8 cellular contexts compared by ENCODE assay signal in genomic region chr15:78737931-78738558, GRCh38.
DNase-seq lines count a peak whose midpoint lies in the region; ATAC-seq and TF ChIP-seq lines count a peak whose summit lies in the region.
"Not testable (repeated sequence)": the region's sequence is repeated elsewhere in the genome, so short reads cannot be mapped to it uniquely, and the experiment has no call there.

No MANE protein-coding gene starts in this region.

- not testable (repeated sequence) for H3K23ac ChIP-seq in neuronal stem cell (ENCODE audit: low read depth, low read length, poor library complexity)

- 0 out of 2 replicates have a peak overlapping the region, but pooled peaks have one; percentile 44 for H3K4me3 ChIP-seq in OCI-LY3 (ENCODE audit: low read length)
- H3K4me3 ChIP-seq in right atrium auricular region; neuronal stem cell (ENCODE audit: low read length in 2 of 2); thoracic aorta: not testable (repeated sequence)

- not testable (repeated sequence) for H2BK12ac ChIP-seq in neuronal stem cell (ENCODE audit: low read length)

- not testable (repeated sequence) for H3K18ac ChIP-seq in neuronal stem cell (ENCODE audit: low read length)

- H2AK5ac ChIP-seq in neuronal stem cell (ENCODE audit: low read depth, low read length), result not testable (repeated sequence)

- H3K14ac ChIP-seq in neuronal stem cell (ENCODE audit: low read length), result not testable (repeated sequence)

- peaks cover 13% of the 10 kb centered on the region for H3K27me3 ChIP-seq in OCI-LY3 (ENCODE audit: low read depth, low read length)
- not testable (repeated sequence) for H3K27me3 ChIP-seq in right atrium auricular region; thoracic aorta (replicated peaks; ENCODE audit: insufficient read depth)
- peaks cover 0 to 33% (median 0%) of the 10 kb centered on the region in 3 experiments for H3K27me3 ChIP-seq in neuronal stem cell (ENCODE audit: control insufficient read depth in 3 of 3, insufficient read depth in 3 of 3, low read depth in 1 of 3, low read length in 3 of 3)

- H3K27ac ChIP-seq in OCI-LY3 (ENCODE audit: low read length); right atrium auricular region; neuronal stem cell (replicated peaks; ENCODE audit: low read length); thoracic aorta: not testable (repeated sequence)

- H2AFZ ChIP-seq in OCI-LY3 (ENCODE audit: low read depth, low read length), result not testable (repeated sequence)
- peak overlapping the region; percentile 45 for H2AFZ ChIP-seq in neuronal stem cell (ENCODE audit: low read length)

- H3K9ac ChIP-seq in OCI-LY3 (ENCODE audit: low read length); neuronal stem cell (ENCODE audit: low read depth, low read length, poor library complexity): not testable (repeated sequence)

- CTCF ChIA-PET in MCF 10A (lab: Yijun Ruan, JAX), result interaction anchor here (0.6 to 4.2 kb wide), 6 partner anchors 10 to 435 kb away, joined by 3 to 27 read pairs (median 3); no protein-coding TSS in a partner anchor

- peaks cover 13% of the 10 kb centered on the region for H3K4me1 ChIP-seq in OCI-LY3 (ENCODE audit: low read length)
- H3K4me1 ChIP-seq in right atrium auricular region; neuronal stem cell (ENCODE audit: control insufficient read depth in 2 of 2, insufficient read depth in 1 of 2, low read depth in 1 of 2, low read length in 2 of 2); thoracic aorta (ENCODE audit: control insufficient read depth in 1 of 2, low read depth in 2 of 2): not testable (repeated sequence)

- not testable (repeated sequence) for H2BK5ac ChIP-seq in neuronal stem cell (ENCODE audit: low read length)

- POLR2A ChIA-PET in MCF 10A (lab: Yijun Ruan, JAX), result not testable (repeated sequence)

- H3K27me3 Mint-ChIP-seq in MCF 10A (ENCODE audit: insufficient read depth, unreplicated experiment), result peaks cover 18% of the 10 kb centered on the region

- ATAC-seq in thoracic aorta (ENCODE audit: insufficient number of reproducible peaks, low FRiP score, low read depth), result not testable (repeated sequence)

- not testable (repeated sequence) for H3K36me3 Mint-ChIP-seq in MCF 10A (ENCODE audit: insufficient read depth, unreplicated experiment)

- intact Hi-C loops in MCF 10A (cut with micrococcal nuclease), result not testable (repeated sequence)

- not testable (repeated sequence) for H3K9me3 Mint-ChIP-seq in MCF 10A (ENCODE audit: unreplicated experiment)

- peak; percentile 50 for TF ChIP-seq CTCF in OCI-LY3 (IDR thresholded peaks at IDR 0.05; ENCODE audit: low read depth, low read length)
- TF ChIP-seq CTCF in MCF 10A (IDR thresholded peaks at IDR 0.05; ENCODE audit: unreplicated experiment), result peak; percentile 47
- TF ChIP-seq CTCF in right atrium auricular region (IDR thresholded peaks at IDR 0.05), result peak in 1 of 2 donors; percentile 77
- peak; percentile 14 for TF ChIP-seq CTCF in thoracic aorta (IDR thresholded peaks at IDR 0.05)

- DNase-seq in EL, result peak; percentile 51
- DNase-seq in HuH-7.5 (ENCODE audit: low spot score), result peak; percentile 44
- peak; percentile 59 to 69 for DNase-seq in activated CD4-positive, alpha-beta T cell treated with anti-CD3 and anti-CD28 coated beads, Interleukin-2, amount 50 U/mL, for 48 hours
- peak; percentile 49 for DNase-seq in MCF 10A (ENCODE audit: unreplicated experiment)
- DNase-seq in right atrium auricular region (ENCODE audit: low spot score), result peak; percentile 43
- DNase-seq in neuronal stem cell (ENCODE audit: low spot score), result peak; percentile 48
- DNase-seq in thoracic aorta (ENCODE audit: low spot score), result not testable (repeated sequence)

- H3K4me1 Mint-ChIP-seq in MCF 10A (ENCODE audit: insufficient read depth, unreplicated experiment), result not testable (repeated sequence)

- no CpG with 5 or more reads among the region's 11 CpGs for WGBS in neuronal stem cell (ENCODE audit: extremely low coverage in 2 of 2, insufficient read length in 2 of 2, insufficient replicate concordance in 1 of 2), 2 donors

- not testable (repeated sequence) for H3K4ac ChIP-seq in neuronal stem cell (ENCODE audit: low read length)

- BruUV-seq in MCF 10A (replicated peaks; lab: Mats Ljungman, UMichigan), result not testable (repeated sequence)

- H3K36me3 ChIP-seq in OCI-LY3 (replicated peaks; ENCODE audit: low read depth, low read length); right atrium auricular region; neuronal stem cell (replicated peaks in 1 of 2; ENCODE audit: control insufficient read depth in 2 of 2, insufficient read depth in 2 of 2, low read length in 2 of 2); thoracic aorta: not testable (repeated sequence)

- not testable (repeated sequence) for H4K20me1 ChIP-seq in OCI-LY3 (ENCODE audit: insufficient read depth, low read length)

- H3K79me2 ChIP-seq in OCI-LY3 (ENCODE audit: low read length), result not testable (repeated sequence)

- H2BK15ac ChIP-seq in neuronal stem cell (ENCODE audit: low read length), result not testable (repeated sequence)

- H2BK120ac ChIP-seq in neuronal stem cell (ENCODE audit: low read depth, low read length), result not testable (repeated sequence)

- not testable (repeated sequence) for H4K91ac ChIP-seq in neuronal stem cell (ENCODE audit: low read depth, low read length, poor library complexity)

- peak overlapping the region; percentile 46 for H3K4me2 ChIP-seq in OCI-LY3 (ENCODE audit: low read length)
- H3K4me2 ChIP-seq in neuronal stem cell (ENCODE audit: insufficient read depth, low read length, poor library complexity, severe bottlenecking), result not testable (repeated sequence)

- H3K9me3 ChIP-seq in OCI-LY3 (ENCODE audit: insufficient read depth, low read length); right atrium auricular region; neuronal stem cell (replicated peaks in 1 of 2; ENCODE audit: control insufficient read depth in 2 of 2, insufficient read depth in 1 of 2, low read depth in 1 of 2, low read length in 2 of 2); thoracic aorta: not testable (repeated sequence)

- H4K8ac ChIP-seq in neuronal stem cell (ENCODE audit: low read depth, low read length), result not testable (repeated sequence)

- not testable (repeated sequence) for H3K79me1 ChIP-seq in neuronal stem cell (ENCODE audit: low read depth, low read length)

- H3K27ac Mint-ChIP-seq in MCF 10A (ENCODE audit: low read depth, unreplicated experiment), result not testable (repeated sequence)

- not testable (repeated sequence) for H3K4me3 Mint-ChIP-seq in MCF 10A (ENCODE audit: unreplicated experiment)
